ENCODE assay signal across 17 cellular contexts in genomic region chr10:131420867-131421266, GRCh38.
DNase-seq lines count a peak whose midpoint lies in the region; ATAC-seq and TF ChIP-seq lines count a peak whose summit lies in the region.
"Had no signal": no experiment of that assay in that cellular context is flagged by ENCODE, and none has a peak within 500 bp of the region (broad histone marks: within the 10 kb centered on the region; RNA-seq: fewer than 3 reads in every experiment).

No MANE protein-coding gene starts in this region.

- H3K18ac ChIP-seq in neuronal stem cell (ENCODE audit: low read length) = peak overlapping the region; percentile 32

- peaks cover 0 to 2% of the 10 kb centered on the region in 2 donors for H3K9me3 ChIP-seq in neuronal stem cell (replicated peaks in 1 of 2; ENCODE audit: control insufficient read depth in 2 of 2, insufficient read depth in 1 of 2, low read depth in 1 of 2, low read length in 2 of 2)
- H3K9me3 ChIP-seq: A549, Caco-2 had no signal

- H4K91ac ChIP-seq in neuronal stem cell (ENCODE audit: low read depth, low read length, poor library complexity) = no peak overlapping the region

- H3K9me3 Mint-ChIP-seq in stimulated activated naive CD8-positive, alpha-beta T cell treated with anti-CD3 and anti-CD28 coated beads, Interleukin-15, amount 100 ng/mL, for 72 hours = peaks cover 0 to 7% of the 10 kb centered on the region in 2 donors
- H3K9me3 Mint-ChIP-seq in chondrocyte (ENCODE audit: low read depth) = peaks cover 43% of the 10 kb centered on the region
- peaks cover 6% of the 10 kb centered on the region for H3K9me3 Mint-ChIP-seq in activated naive CD8-positive, alpha-beta T cell treated with anti-CD3 and anti-CD28 coated beads, Interleukin-2, amount 50 U/mL, for 24 hours

- H3K4ac ChIP-seq in neuronal stem cell (ENCODE audit: low read length) = no peak overlapping the region

- H3K9ac ChIP-seq in neuronal stem cell (ENCODE audit: low read depth, low read length, poor library complexity) = no peak overlapping the region

- H3K36me3 Mint-ChIP-seq in chondrocyte (ENCODE audit: low read depth) = no peaks in the 10 kb centered on the region
- H3K36me3 Mint-ChIP-seq in activated naive CD8-positive, alpha-beta T cell treated with anti-CD3 and anti-CD28 coated beads, Interleukin-2, amount 50 U/mL, for 24 hours (ENCODE audit: low read depth) = no peaks in the 10 kb centered on the region
- H3K36me3 Mint-ChIP-seq: CD8-positive, alpha-beta T cell had no signal

- H3K36me3 ChIP-seq in neuronal stem cell (replicated peaks in 1 of 2; ENCODE audit: control insufficient read depth in 2 of 2, insufficient read depth in 2 of 2, low read length in 2 of 2) = no peaks in the 10 kb centered on the region

- WGBS in neuronal stem cell (ENCODE audit: extremely low coverage in 2 of 2, insufficient read length in 2 of 2, insufficient replicate concordance in 1 of 2), 2 donors = no CpG with 5 or more reads among the region's 1 CpG

- H2BK12ac ChIP-seq in neuronal stem cell (ENCODE audit: low read length) = no peak overlapping the region

- H3K79me1 ChIP-seq in neuronal stem cell (ENCODE audit: low read depth, low read length) = no peaks in the 10 kb centered on the region

- no peak overlapping the region for H2AFZ ChIP-seq in neuronal stem cell (ENCODE audit: low read length)

- H2BK5ac ChIP-seq in neuronal stem cell (ENCODE audit: low read length) = no peak overlapping the region

- no peaks in the 10 kb centered on the region for H3K4me1 ChIP-seq in neuronal stem cell (ENCODE audit: control insufficient read depth in 2 of 2, insufficient read depth in 1 of 2, low read depth in 1 of 2, low read length in 2 of 2)
- H3K4me1 ChIP-seq: A549, Caco-2 had no signal

- no peaks in the 10 kb centered on the region for H3K4me1 Mint-ChIP-seq in stimulated activated naive CD8-positive, alpha-beta T cell treated with anti-CD3 and anti-CD28 coated beads, Interleukin-15, amount 100 ng/mL, for 72 hours
- no peaks in the 10 kb centered on the region for H3K4me1 Mint-ChIP-seq in chondrocyte (ENCODE audit: low read depth)
- H3K4me1 Mint-ChIP-seq in activated naive CD8-positive, alpha-beta T cell treated with anti-CD3 and anti-CD28 coated beads, Interleukin-2, amount 50 U/mL, for 24 hours = no peaks in the 10 kb centered on the region
- H3K4me1 Mint-ChIP-seq: B cell had no signal

- H3K27me3 ChIP-seq in neuronal stem cell (ENCODE audit: control insufficient read depth in 3 of 3, insufficient read depth in 3 of 3, low read depth in 1 of 3, low read length in 3 of 3) = no peaks in the 10 kb centered on the region

- peak overlapping the region; percentile 15 for H3K14ac ChIP-seq in neuronal stem cell (ENCODE audit: low read length)

- no peak overlapping the region for H3K27ac ChIP-seq in neuronal stem cell (replicated peaks; ENCODE audit: low read length)
- H3K27ac ChIP-seq: 22Rv1, A549, C4-2B had no signal

- no peak overlapping the region for H2BK120ac ChIP-seq in neuronal stem cell (ENCODE audit: low read depth, low read length)

- no peak overlapping the region for H4K8ac ChIP-seq in neuronal stem cell (ENCODE audit: low read depth, low read length)

- H3K4me3 ChIP-seq in neuronal stem cell (ENCODE audit: low read length in 2 of 2) = no peak overlapping the region
- H3K4me3 ChIP-seq: A549 had no signal

- H2BK15ac ChIP-seq in neuronal stem cell (ENCODE audit: low read length) = no peak overlapping the region

- in situ Hi-C loops in GM13976 (cut with MboI; ENCODE audit: low sequenced_read_pairs, unreplicated experiment) = no loop called here

- DNase-seq in stimulated activated naive CD8-positive, alpha-beta T cell treated with anti-CD3 and anti-CD28 coated beads, Interleukin-15, amount 100 ng/mL, for 72 hours = no peak
- DNase-seq in stimulated activated naive CD8-positive, alpha-beta T cell treated with anti-CD3 and anti-CD28 coated beads, Interleukin-15, Interleukin-2, amounts not matched to agents 100 U/mL and 50 U/mL, for 24 hours = no peak
- peak; percentile 83 for DNase-seq in chondrocyte (ENCODE audit: low spot score)
- DNase-seq in neuronal stem cell (ENCODE audit: low spot score) = no peak
- no peak for DNase-seq in activated CD4-positive, CD25-positive, alpha-beta regulatory T cell treated with anti-CD3 and anti-CD28 coated beads, Interleukin-2, amount 50 U/mL, for 72 hours
- no peak for DNase-seq in GM13976 (ENCODE audit: low spot score)
- no peak for DNase-seq in activated naive CD8-positive, alpha-beta T cell treated with anti-CD3 and anti-CD28 coated beads, Interleukin-2, amount 50 U/mL, for 24 hours
- DNase-seq: AML-193; Caco-2; Calu3; CD4-positive, alpha-beta T cell; CD8-positive, alpha-beta T cell; GF-D8 had no signal

- no peak overlapping the region for H3K4me3 Mint-ChIP-seq in stimulated activated naive CD8-positive, alpha-beta T cell treated with anti-CD3 and anti-CD28 coated beads, Interleukin-15, amount 100 ng/mL, for 72 hours
- no peak overlapping the region for H3K4me3 Mint-ChIP-seq in chondrocyte (ENCODE audit: unreplicated experiment)
- H3K4me3 Mint-ChIP-seq in activated naive CD8-positive, alpha-beta T cell treated with anti-CD3 and anti-CD28 coated beads, Interleukin-2, amount 50 U/mL, for 24 hours = no peak overlapping the region
- H3K4me3 Mint-ChIP-seq: B cell; CD4-positive, alpha-beta T cell; CD8-positive, alpha-beta T cell had no signal

- no peak overlapping the region for H3K4me2 ChIP-seq in neuronal stem cell (ENCODE audit: insufficient read depth, low read length, poor library complexity, severe bottlenecking)
- H3K4me2 ChIP-seq: A549 had no signal

- H3K23ac ChIP-seq in neuronal stem cell (ENCODE audit: low read depth, low read length, poor library complexity) = no peak overlapping the region

- H2AK5ac ChIP-seq in neuronal stem cell (ENCODE audit: low read depth, low read length) = no peak overlapping the region

- H3K27me3 Mint-ChIP-seq in stimulated activated naive CD8-positive, alpha-beta T cell treated with anti-CD3 and anti-CD28 coated beads, Interleukin-15, amount 100 ng/mL, for 72 hours = no peaks in the 10 kb centered on the region
- no peaks in the 10 kb centered on the region for H3K27me3 Mint-ChIP-seq in chondrocyte (ENCODE audit: low read depth)
- no peaks in the 10 kb centered on the region for H3K27me3 Mint-ChIP-seq in activated naive CD8-positive, alpha-beta T cell treated with anti-CD3 and anti-CD28 coated beads, Interleukin-2, amount 50 U/mL, for 24 hours
- H3K27me3 Mint-ChIP-seq: B cell; CD4-positive, alpha-beta T cell had no signal

- ATAC-seq in stimulated activated naive CD8-positive, alpha-beta T cell treated with anti-CD3 and anti-CD28 coated beads, Interleukin-15, amount 100 ng/mL, for 72 hours = peak; percentile 46
- no peak for ATAC-seq in stimulated activated naive CD8-positive, alpha-beta T cell treated with anti-CD3 and anti-CD28 coated beads, Interleukin-15, Interleukin-2, amounts not matched to agents 100 U/mL and 50 U/mL, for 24 hours
- ATAC-seq in activated naive CD8-positive, alpha-beta T cell treated with anti-CD3 and anti-CD28 coated beads, Interleukin-2, amount 50 U/mL, for 24 hours = no peak
- ATAC-seq: A549; CD8-positive, alpha-beta T cell had no signal

- no peak overlapping the region for H3K27ac Mint-ChIP-seq in stimulated activated naive CD8-positive, alpha-beta T cell treated with anti-CD3 and anti-CD28 coated beads, Interleukin-15, amount 100 ng/mL, for 72 hours
- H3K27ac Mint-ChIP-seq in chondrocyte (ENCODE audit: unreplicated experiment) = no peak overlapping the region
- H3K27ac Mint-ChIP-seq in activated naive CD8-positive, alpha-beta T cell treated with anti-CD3 and anti-CD28 coated beads, Interleukin-2, amount 50 U/mL, for 24 hours = no peak overlapping the region
- H3K27ac Mint-ChIP-seq: B cell; CD4-positive, alpha-beta T cell; CD8-positive, alpha-beta T cell had no signal

- TF ChIP-seq CTCF in chondrocyte (IDR thresholded peaks at IDR 0.05) (no peak), GM13976 (IDR thresholded peaks at IDR 0.05; ENCODE audit: borderline replicate concordance, control extremely low read depth, extremely low read depth, insufficient read depth, missing control alignments) (no peak)
